ENCODE assay signal across 8 cellular contexts in genomic region chr6:87832025-87832825, GRCh38.
DNase-seq lines count a peak whose midpoint lies in the region; ATAC-seq and TF ChIP-seq lines count a peak whose summit lies in the region.

No MANE protein-coding gene starts in this region.

- H3K9ac ChIP-seq in GM23248 = peak overlapping the region; percentile 73

- CTCF ChIA-PET in activated CD4-positive, alpha-beta T cell treated with anti-CD3 and anti-CD28 coated beads for 36 hours (lab: Charles Lee) = interaction anchor here (0.6 to 2.1 kb wide), 14 partner anchors 9 to 949 kb away, joined by 3 to 9 read pairs (median 3); no protein-coding TSS in a partner anchor

- H3K9me3 ChIP-seq in GM23248 (ENCODE audit: low read depth) = no peaks in the 10 kb centered on the region

- TF ChIP-seq POLR2A in erythroblast (IDR thresholded peaks at IDR 0.05; ENCODE audit: low read length) = no peak

- in situ Hi-C loops in GM23248 (cut with MboI) = no loop called here

- intact Hi-C loops in activated CD4-positive, alpha-beta T cell treated with anti-CD3 and anti-CD28 coated beads for 36 hours (cut with DNase I, micrococcal nuclease) = loop anchor here in 1 of 2 experiments (5.0 to 10.0 kb wide), 4 partner anchors 95 to 1035 kb away; partner anchors contain the start of gene CNR1

- H3K4me3 ChIP-seq in GM23248 = peak overlapping the region; percentile 80

- ATAC-seq in activated CD4-positive, alpha-beta T cell treated with anti-CD3 and anti-CD28 coated beads for 36 hours = peak; percentile 81
- ATAC-seq in SK-N-SH treated with all-trans-retinoic acid at 6 μM for 48 hours = peak; percentile 95

- H3K36me3 ChIP-seq in GM23248 (ENCODE audit: low read depth) = no peaks in the 10 kb centered on the region

- DNase-seq in activated CD4-positive, alpha-beta T cell treated with anti-CD3 and anti-CD28 coated beads for 36 hours = no peak
- no peak for DNase-seq in activated CD4-positive, alpha-beta T cell treated with anti-CD3 and anti-CD28 coated beads for 4 hours
- peak; percentile 63 for DNase-seq in GM23248
- peak; percentile 36 to 40 for DNase-seq in erythroblast (lab: John Stamatoyannopoulos, UW)
- DNase-seq in osteocyte (ENCODE audit: extremely low spot score, unreplicated experiment) = no peak
- no peak for DNase-seq in cortex of kidney (lab: John Stamatoyannopoulos, UW)

- H3K9me3 Mint-ChIP-seq in activated CD4-positive, alpha-beta T cell treated with anti-CD3 and anti-CD28 coated beads for 36 hours (ENCODE audit: low read depth) = no peaks in the 10 kb centered on the region
- H3K9me3 Mint-ChIP-seq in osteocyte (ENCODE audit: unreplicated experiment) = no peaks in the 10 kb centered on the region

- H3K9me2 ChIP-seq in GM23248 (ENCODE audit: insufficient read depth) = no peaks in the 10 kb centered on the region

- H3K4me3 Mint-ChIP-seq in activated CD4-positive, alpha-beta T cell treated with anti-CD3 and anti-CD28 coated beads for 36 hours = peak overlapping the region; percentile 62
- H3K4me3 Mint-ChIP-seq in osteocyte (ENCODE audit: unreplicated experiment) = peak overlapping the region; percentile 59

- peak overlapping the region; percentile 87 for H2AFZ ChIP-seq in GM23248

- POLR2A ChIA-PET in activated CD4-positive, alpha-beta T cell treated with anti-CD3 and anti-CD28 coated beads for 36 hours (lab: Charles Lee) = interaction anchor here (1.2 kb wide), 1 partner anchor 100 kb away, joined by 4 read pairs; no protein-coding TSS in a partner anchor

- TF ChIP-seq CTCF in LNCAP (IDR thresholded peaks at IDR 0.05) = peak; percentile 49
- peak; percentile 43 for TF ChIP-seq CTCF in osteocyte (IDR thresholded peaks at IDR 0.05)

- no peaks in the 10 kb centered on the region for H3K79me2 ChIP-seq in GM23248 (ENCODE audit: insufficient read depth)

- H3K27ac ChIP-seq in GM23248 = no peak overlapping the region

- H3K27ac Mint-ChIP-seq in activated CD4-positive, alpha-beta T cell treated with anti-CD3 and anti-CD28 coated beads for 36 hours = peak overlapping the region; percentile 61
- H3K27ac Mint-ChIP-seq in osteocyte (ENCODE audit: unreplicated experiment) = no peak overlapping the region

- H3K27me3 Mint-ChIP-seq in activated CD4-positive, alpha-beta T cell treated with anti-CD3 and anti-CD28 coated beads for 36 hours = peaks cover 6% of the 10 kb centered on the region
- H3K27me3 Mint-ChIP-seq in osteocyte (ENCODE audit: unreplicated experiment) = peaks cover 15% of the 10 kb centered on the region

- H3K36me3 Mint-ChIP-seq in activated CD4-positive, alpha-beta T cell treated with anti-CD3 and anti-CD28 coated beads for 36 hours (ENCODE audit: low read depth) = no peaks in the 10 kb centered on the region
- no peaks in the 10 kb centered on the region for H3K36me3 Mint-ChIP-seq in osteocyte (ENCODE audit: unreplicated experiment)

- H3K4me1 Mint-ChIP-seq in activated CD4-positive, alpha-beta T cell treated with anti-CD3 and anti-CD28 coated beads for 36 hours = peaks cover 9% of the 10 kb centered on the region
- H3K4me1 Mint-ChIP-seq in osteocyte (ENCODE audit: unreplicated experiment) = no peaks in the 10 kb centered on the region

- H3F3A ChIP-seq in GM23248 (ENCODE audit: insufficient read depth) = no peaks in the 10 kb centered on the region

- H3K4me1 ChIP-seq in GM23248 (ENCODE audit: insufficient read depth) = no peaks in the 10 kb centered on the region

- 18 to 19% methylated on average over 6 of the region's 6 CpGs for WGBS in GM23248 (ENCODE audit: low coverage in 1 of 2, low lambda C conversion rate in 2 of 2, missing lambda C conversion rate in 2 of 2), 2 experiments

- peak overlapping the region; percentile 96 for H3K4me2 ChIP-seq in GM23248 (ENCODE audit: unreplicated experiment)

- H4K20me1 ChIP-seq in GM23248 (ENCODE audit: insufficient read depth) = no peaks in the 10 kb centered on the region

- H3K27me3 ChIP-seq in GM23248 (replicated peaks; ENCODE audit: insufficient read depth) = no peaks in the 10 kb centered on the region; the same call in 1 of the 2 replicates

TF ChIP-seq in SK-N-SH treated with all-trans-retinoic acid at 6 μM for 48 hours, 23 proteins besides CTCF, POLR2A, EP300 and RAD21:
- TF ChIP-seq ZNF565 (CRISPR knock-in tag; conservative IDR thresholded peaks at IDR 0.05; ENCODE audit: low read depth) (no peak), GLIS3 (CRISPR knock-in tag; IDR thresholded peaks at IDR 0.05) (no peak), RARB (CRISPR knock-in tag; IDR thresholded peaks at IDR 0.05) (no peak), ZFP30 (CRISPR knock-in tag; IDR thresholded peaks at IDR 0.05) (no peak), ZNF70 (CRISPR knock-in tag; IDR thresholded peaks at IDR 0.05) (peak; percentile 88), ESRRG (CRISPR knock-in tag; IDR thresholded peaks at IDR 0.05) (no peak), BACH2 (CRISPR knock-in tag; IDR thresholded peaks at IDR 0.05; ENCODE audit: borderline replicate concordance) (no peak)
- TF ChIP-seq, protein P1, sequence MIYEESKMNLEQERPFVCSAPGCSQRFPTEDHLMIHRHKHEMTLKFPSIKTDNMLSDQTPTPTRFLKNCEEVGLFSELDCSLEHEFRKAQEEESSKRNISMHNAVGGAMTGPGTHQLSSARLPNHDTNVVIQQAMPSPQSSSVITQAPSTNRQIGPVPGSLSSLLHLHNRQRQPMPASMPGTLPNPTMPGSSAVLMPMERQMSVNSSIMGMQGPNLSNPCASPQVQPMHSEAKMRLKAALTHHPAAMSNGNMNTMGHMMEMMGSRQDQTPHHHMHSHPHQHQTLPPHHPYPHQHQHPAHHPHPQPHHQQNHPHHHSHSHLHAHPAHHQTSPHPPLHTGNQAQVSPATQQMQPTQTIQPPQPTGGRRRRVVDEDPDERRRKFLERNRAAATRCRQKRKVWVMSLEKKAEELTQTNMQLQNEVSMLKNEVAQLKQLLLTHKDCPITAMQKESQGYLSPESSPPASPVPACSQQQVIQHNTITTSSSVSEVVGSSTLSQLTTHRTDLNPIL (CRISPR knock-in tag; IDR thresholded peaks at IDR 0.05; ENCODE audit: low read depth) = no peak
TF ChIP-seq in SK-N-SH treated with all-trans-retinoic acid at 6 μM for 48 hours: peak in this region for 1.

Comparison
In these comparisons a context has a peak if more than half of its experiments do, and no peak if none do; other contexts are left out.
1. DNase-seq: peak in GM23248 (single experiment) and erythroblast (2 of 2); none in activated CD4-positive, alpha-beta T cell treated with anti-CD3 and anti-CD28 coated beads for 36 hours (single experiment), activated CD4-positive, alpha-beta T cell treated with anti-CD3 and anti-CD28 coated beads for 4 hours (0 of 2), osteocyte (single experiment) and cortex of kidney (single experiment).